In the genomic region with DNA sequence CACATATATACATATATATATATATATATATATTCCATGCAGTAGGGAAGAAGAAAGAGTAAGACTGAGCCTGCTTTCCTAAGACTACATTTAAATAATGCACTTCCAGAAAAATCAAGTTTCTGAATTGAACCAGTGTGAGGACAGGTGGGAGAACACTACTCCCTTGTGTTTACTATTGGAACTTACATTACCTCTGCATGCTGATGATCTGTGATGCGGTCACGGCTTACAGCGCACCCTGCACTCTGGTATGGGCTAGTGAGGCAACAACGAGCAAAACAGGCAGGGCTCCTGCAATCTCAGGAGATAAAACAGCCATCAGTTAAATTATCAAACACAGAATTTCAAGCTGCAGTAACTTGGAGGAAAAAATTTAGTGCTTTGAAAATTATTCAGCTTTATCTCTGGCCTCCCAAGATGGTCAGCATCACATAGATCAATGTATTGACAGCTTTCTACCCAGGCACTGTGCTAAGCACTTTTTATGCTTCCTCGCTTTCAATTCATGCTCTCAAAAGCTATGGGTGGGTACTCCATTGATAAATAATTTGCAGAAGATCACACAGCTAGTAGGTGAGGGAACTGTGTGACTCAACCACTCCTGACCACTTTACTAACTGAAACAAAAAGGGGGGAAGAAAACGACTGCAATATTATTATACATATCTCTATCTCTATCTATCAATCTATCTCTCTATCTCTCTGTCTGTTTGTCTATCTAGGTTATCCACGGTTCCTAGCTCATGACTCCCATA, we compare ENCODE assay signal across 12 cellular contexts. TPM values are rescaled to one million over a fixed set of nuclear protein-coding genes. Genes with fewer than 3 reads are reported as not detected.
A peak's percentile ranks its signal among the peaks of the same experiment; 100 is the strongest.
DNase-seq lines count a peak whose midpoint lies in the region; ATAC-seq and TF ChIP-seq lines count a peak whose summit lies in the region.
"Had no signal": no experiment of that assay in that cellular context is flagged by ENCODE, and none has a peak within 500 bp of the region (broad histone marks: within the 10 kb centered on the region; RNA-seq: fewer than 3 reads in every experiment).

No MANE protein-coding gene starts in this region.

- H3K36me3 ChIP-seq in IMR-90 (ENCODE audit: control insufficient read depth, insufficient read depth, low read length), result no peaks in the 10 kb centered on the region
- H3K36me3 ChIP-seq: HAP-1, transverse colon had no signal

- peak; percentile 23; the same call in 1 of the 2 replicates for TF ChIP-seq CTCF in AG10803 (conservative IDR thresholded peaks at IDR 0.05; ENCODE audit: low read length)
- peak; percentile 20; the same call in 1 of the 2 replicates for TF ChIP-seq CTCF in IMR-90 (conservative IDR thresholded peaks at IDR 0.05; ENCODE audit: low read depth, low read length)
- peak; percentile 18 for TF ChIP-seq CTCF in cardiac fibroblast (IDR thresholded peaks at IDR 0.05; ENCODE audit: low read depth, low read length)

- no peak overlapping the region for H3K56ac ChIP-seq in IMR-90 (ENCODE audit: extremely low read depth, insufficient read depth, low read length)

- no peak overlapping the region for H3K14ac ChIP-seq in IMR-90 (replicated peaks; ENCODE audit: low read depth, low read length)

- no peak overlapping the region for H2AK9ac ChIP-seq in IMR-90 (replicated peaks; ENCODE audit: low read depth, low read length, poor library complexity)

- 0 out of 2 replicates have a peak overlapping the region, but pooled peaks have one; percentile 4 for H2BK20ac ChIP-seq in IMR-90 (ENCODE audit: low read depth, low read length)

- WGBS in IMR-90 (ENCODE audit: extremely low coverage in 2 of 2, insufficient read length in 1 of 2), 2 experiments, result no CpG with 5 or more reads among the region's 7 CpGs

- in situ Hi-C loops in IMR-90 (cut with MboI; ENCODE audit: low sequenced_read_pairs), result loop anchor here (5.0 kb wide), 1 partner anchor 299 kb away; no protein-coding TSS in a partner anchor

- TF ChIP-seq POLR2A in IMR-90 (IDR thresholded peaks at IDR 0.05; ENCODE audit: low read depth, low read length), result no peak

- BruUV-seq in IMR-90 (replicated peaks; lab: Mats Ljungman, UMichigan), result no TSS peak

- H3K4me1 ChIP-seq in IMR-90 (ENCODE audit: control insufficient read depth, insufficient read depth, low read length), result peaks cover 4% of the 10 kb centered on the region; the same call in 1 of the 2 replicates
- H3K4me1 ChIP-seq: HAP-1, transverse colon had no signal

- H3K4me2 ChIP-seq in IMR-90 (ENCODE audit: low read depth, low read length), result no peak overlapping the region

- POLR2A ChIA-PET in IMR-90 (lab: Charles Lee; ENCODE audit: unreplicated experiment), result no interaction called here

- H3K18ac ChIP-seq in IMR-90 (ENCODE audit: low read depth, low read length), result no peak overlapping the region

- CTCF ChIA-PET in IMR-90 (lab: Yijun Ruan, JAX), result interaction anchor here (0.6 to 1.2 kb wide), 2 partner anchors 19 to 77 kb away, joined by 3 to 5 read pairs; no protein-coding TSS in a partner anchor

- H2BK120ac ChIP-seq in IMR-90 (ENCODE audit: low read depth, low read length), result no peak overlapping the region

- peak; percentile 45 for TF ChIP-seq RAD21 in IMR-90 (IDR thresholded peaks at IDR 0.05; ENCODE audit: low read length)

- no peaks in the 10 kb centered on the region for H3K27me3 ChIP-seq in IMR-90 (ENCODE audit: control insufficient read depth, insufficient read depth, low read length)
- H3K27me3 ChIP-seq: transverse colon had no signal

- H3K27ac ChIP-seq in IMR-90 (ENCODE audit: insufficient read depth, low read length), result no peak overlapping the region
- H3K27ac ChIP-seq: transverse colon had no signal

- no peak overlapping the region for H2AFZ ChIP-seq in IMR-90 (replicated peaks; ENCODE audit: low read length, poor library complexity)

- H2BK5ac ChIP-seq in IMR-90 (ENCODE audit: low read depth, low read length, poor library complexity, severe bottlenecking), result no peak overlapping the region

- no peaks in the 10 kb centered on the region for H3K79me1 ChIP-seq in IMR-90 (ENCODE audit: low read depth in 1 of 2, low read length in 2 of 2)

- H3K9me1 ChIP-seq in IMR-90 (ENCODE audit: insufficient read depth, low read length), result peaks cover 5% of the 10 kb centered on the region

- H2AK5ac ChIP-seq in IMR-90 (ENCODE audit: low read depth, low read length), result no peak overlapping the region; the same call in 1 of the 2 replicates

- ATAC-seq in IMR-90 (ENCODE audit: low read depth) (no peak), HG02870 (IDR thresholded peaks at IDR 0.05; ENCODE audit: unreplicated experiment) (no peak), GM21786 (IDR thresholded peaks at IDR 0.05; ENCODE audit: unreplicated experiment) (no peak)

- no peak overlapping the region for H3K4ac ChIP-seq in IMR-90 (ENCODE audit: low read depth, low read length)

- no peaks in the 10 kb centered on the region for H4K20me1 ChIP-seq in IMR-90 (ENCODE audit: insufficient read depth, low read length)

- no peak overlapping the region for H3K23ac ChIP-seq in IMR-90 (ENCODE audit: low read depth, low read length)

- no peak overlapping the region for H4K8ac ChIP-seq in IMR-90 (ENCODE audit: low read depth in 2 of 2, low read length in 2 of 2)

- peak; percentile 13 for DNase-seq in AG10803 (ENCODE audit: low read depth)
- peak; percentile 37 for DNase-seq in IMR-90
- peak; percentile 38 to 45 for DNase-seq in cardiac fibroblast (ENCODE audit: low read depth in 2 of 2)
- DNase-seq in kidney glomerular epithelial cell (lab: John Stamatoyannopoulos, UW), result peak; percentile 37
- no peak for DNase-seq in DMS79 treated with DMSO at 0.1 percent for 48 hours (lab: John Stamatoyannopoulos, UW)
- DNase-seq in NCI-H510A (lab: John Stamatoyannopoulos, UW), result no peak
- DNase-seq: MM.1S, NCI-H524, transverse colon had no signal

- intact Hi-C loops in IMR-90 (cut with micrococcal nuclease), result no loop called here

- dilution Hi-C loops in IMR-90 (cut with HindIII; ENCODE audit: low sequenced_read_pairs, unreplicated experiment), result no loop called here

- no peaks in the 10 kb centered on the region for H3K9me3 ChIP-seq in IMR-90 (ENCODE audit: control insufficient read depth, insufficient read depth, low read length)
- H3K9me3 ChIP-seq: transverse colon had no signal

- no peak overlapping the region for H4K91ac ChIP-seq in IMR-90 (ENCODE audit: insufficient read depth, low read depth, low read length)

- no peak overlapping the region for H2BK15ac ChIP-seq in IMR-90 (ENCODE audit: low read depth, low read length)

- H4K5ac ChIP-seq in IMR-90 (ENCODE audit: low read depth, low read length), result no peak overlapping the region

- no peak overlapping the region for H3K4me3 ChIP-seq in AG10803 (ENCODE audit: low read length)
- H3K4me3 ChIP-seq in IMR-90 (ENCODE audit: insufficient read depth, low read depth, low read length), result no peak overlapping the region
- H3K4me3 ChIP-seq in cardiac fibroblast (replicated peaks in 1 of 2; ENCODE audit: low read depth in 2 of 2, low read length in 2 of 2), result no peak overlapping the region
- H3K4me3 ChIP-seq: HAP-1, transverse colon had no signal

- no peak overlapping the region for H3K9ac ChIP-seq in IMR-90 (ENCODE audit: low read depth, low read length)

TF ChIP-seq in IMR-90, 13 proteins besides CTCF, POLR2A, EP300 and RAD21:
- TF ChIP-seq BHLHE40 (IDR thresholded peaks at IDR 0.05; ENCODE audit: low read depth, low read length) (no peak), SMC3 (IDR thresholded peaks at IDR 0.05; ENCODE audit: low read depth, low read length) (peak; percentile 19; the same call in 1 of the 2 replicates)

RNA-seq across cellular contexts. Expression of a gene that starts 20.5 kb away (rescaled TPM):
- total RNA-seq in IMR-90 (2012; rRNA removed), result 1.6 and 2.2 TPM in 2 replicates
- polyA plus RNA-seq in IMR-90 (2012; rRNA removed), result 1.0 and 1.4 TPM in 2 replicates
- polyA plus RNA-seq in IMR-90 (2012; cell fraction: cytosol; rRNA removed), result 0.45 and 0.50 TPM in 2 replicates
- 0.26 and 1.4 TPM in 2 replicates for polyA plus RNA-seq in IMR-90 (2012; cell fraction: nucleus; rRNA removed; ENCODE audit: low replicate concordance)

Comparison
In these comparisons a context has a peak if more than half of its experiments do, and no peak if none do; other contexts are left out.
1. DNase-seq: peak in AG10803 (single experiment), IMR-90 (single experiment), cardiac fibroblast (2 of 2) and kidney glomerular epithelial cell (single experiment); none in DMS79 treated with DMSO at 0.1 percent for 48 hours (single experiment) and NCI-H510A (single experiment).
2. Peak in every context shown above with its lines, with median percentiles within 50 percentile points of each other: CTCF ChIP-seq.